ENCODE assay signal across 16 cellular contexts in the genomic region with DNA sequence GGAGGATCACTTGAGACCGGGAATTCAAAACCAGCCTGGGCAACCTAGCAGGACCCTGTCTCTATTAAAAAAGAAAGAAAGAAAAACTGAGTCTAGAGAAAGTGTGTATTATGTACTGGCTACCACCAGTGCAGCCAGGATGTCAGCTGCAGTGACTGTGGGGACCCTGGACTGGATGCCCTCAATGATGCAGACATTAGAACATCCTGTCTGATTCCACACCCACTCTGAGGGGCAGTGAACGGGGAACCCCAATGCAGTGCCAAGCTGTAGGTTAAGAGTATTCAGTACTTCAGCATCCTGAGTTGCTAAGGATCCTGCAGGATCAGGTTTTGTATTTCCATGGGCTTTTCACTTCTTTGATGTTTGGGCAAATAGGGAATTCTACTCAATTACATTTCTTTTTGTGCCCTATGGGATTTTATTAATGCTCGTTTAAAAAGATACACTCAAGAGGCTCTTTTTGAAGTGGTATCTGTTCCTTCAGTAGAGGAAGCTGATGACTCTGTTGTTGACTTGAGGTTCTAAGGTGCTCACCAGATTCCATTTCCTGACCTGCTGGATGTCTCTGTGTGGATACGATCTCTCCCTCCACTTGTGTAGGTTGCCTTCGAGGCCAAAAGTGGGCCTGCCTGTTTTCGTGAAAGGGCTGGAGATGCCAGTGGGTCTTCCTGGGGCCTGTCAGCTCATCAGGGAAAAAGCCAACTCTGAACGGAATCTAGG.
"Had no signal": no experiment of that assay in that cellular context is flagged by ENCODE, and none has a peak within 500 bp of the region (broad histone marks: within the 10 kb centered on the region; RNA-seq: fewer than 3 reads in every experiment).

No MANE protein-coding gene starts in this region.

- H3K4me1 Mint-ChIP-seq: activated T-helper 17 cell treated with anti-CD3 and anti-CD28 coated beads, Interleukin-2, amount 50 U/mL, for 72 hours; natural killer cell had no signal

- ATAC-seq: activated T-helper 17 cell treated with anti-CD3 and anti-CD28 coated beads, Interleukin-2, amount 50 U/mL, for 72 hours; foreskin keratinocyte; left cardiac atrium; mucosa of descending colon; natural killer cell; sciatic nerve; stimulated activated effector memory CD8-positive, alpha-beta T cell treated with anti-CD3 and anti-CD28 coated beads, Interleukin-12 subunit alpha, Interleukin-12 subunit beta, amount 100 ng/mL, for 72 hours had no signal

- H3K27me3 Mint-ChIP-seq: activated B cell treated with CpG ODN at 0.5 μM for 24 hours; activated T-helper 17 cell treated with anti-CD3 and anti-CD28 coated beads, Interleukin-2, amount 50 U/mL, for 72 hours had no signal

- H3K27ac Mint-ChIP-seq: activated B cell treated with CpG ODN at 0.5 μM for 24 hours; activated T-helper 17 cell treated with anti-CD3 and anti-CD28 coated beads, Interleukin-2, amount 50 U/mL, for 72 hours; natural killer cell; stimulated activated effector memory CD8-positive, alpha-beta T cell treated with anti-CD3 and anti-CD28 coated beads, Interleukin-12 subunit alpha, Interleukin-12 subunit beta, amount 100 ng/mL, for 72 hours had no signal

- H3K4me3 Mint-ChIP-seq: activated B cell treated with CpG ODN at 0.5 μM for 24 hours; activated T-helper 17 cell treated with anti-CD3 and anti-CD28 coated beads, Interleukin-2, amount 50 U/mL, for 72 hours; natural killer cell; stimulated activated effector memory CD8-positive, alpha-beta T cell treated with anti-CD3 and anti-CD28 coated beads, Interleukin-12 subunit alpha, Interleukin-12 subunit beta, amount 100 ng/mL, for 72 hours had no signal

- H3K9me3 Mint-ChIP-seq: activated B cell treated with CpG ODN at 0.5 μM for 24 hours; activated T-helper 17 cell treated with anti-CD3 and anti-CD28 coated beads, Interleukin-2, amount 50 U/mL, for 72 hours; natural killer cell; stimulated activated effector memory CD8-positive, alpha-beta T cell treated with anti-CD3 and anti-CD28 coated beads, Interleukin-12 subunit alpha, Interleukin-12 subunit beta, amount 100 ng/mL, for 72 hours had no signal

- DNase-seq: activated B cell treated with CpG ODN at 0.5 μM for 24 hours; activated CD4-positive, alpha-beta T cell treated with anti-CD3 and anti-CD28 coated beads for 4 hours; activated naive CD4-positive, alpha-beta T cell treated with Interleukin-2 at 50 U/mL for 16 hours; foreskin keratinocyte; left cardiac atrium; mesenchymal stem cell; mucosa of descending colon; natural killer cell; SK-N-SH; stimulated activated CD4-positive, alpha-beta T cell treated with anti-CD3 and anti-CD28 coated beads, Interleukin-4, amount 100 ng/mL, for 1 hour; T-helper 1 cell; T-helper 9 cell; thyroid gland had no signal

- H3K36me3 Mint-ChIP-seq: natural killer cell had no signal
